In the genomic region with DNA sequence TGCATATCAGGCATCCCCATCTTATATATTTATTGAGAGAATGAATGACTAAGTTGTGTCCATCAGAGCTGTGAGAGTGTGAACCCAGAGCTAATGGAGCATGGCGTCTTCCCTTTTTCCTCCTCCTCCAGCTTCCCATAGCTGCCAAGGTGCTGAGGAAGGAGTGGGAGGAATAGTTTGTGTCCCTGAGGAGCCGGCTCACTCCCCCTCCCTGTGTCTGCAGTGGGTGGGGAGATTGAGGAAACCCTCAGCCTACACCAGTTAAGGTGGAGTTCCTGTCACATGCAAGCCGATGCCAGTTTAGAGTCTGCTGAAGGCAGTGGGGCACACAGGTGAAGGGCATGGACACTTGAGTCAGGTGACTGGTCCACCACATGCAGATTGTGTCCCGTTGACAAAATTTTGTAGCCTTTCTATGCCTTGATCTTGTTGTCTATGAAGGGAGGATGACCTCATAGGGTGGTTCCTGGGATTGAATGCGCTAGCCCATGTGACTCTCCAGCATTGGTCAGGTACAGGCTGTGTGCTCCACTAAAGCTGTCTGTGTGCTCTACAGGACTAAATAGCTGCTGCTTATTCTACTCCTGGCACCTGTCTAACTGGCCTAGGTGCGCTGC, we compare ENCODE assay signal across 8 cellular contexts. TPM values are rescaled to one million over a fixed set of nuclear protein-coding genes. Genes with fewer than 3 reads are reported as not detected.
DNase-seq lines count a peak whose midpoint lies in the region; ATAC-seq lines count a peak whose summit lies in the region.

No MANE protein-coding gene starts in this region.

- no peaks in the 10 kb centered on the region for H3K36me3 Mint-ChIP-seq in activated CD8-positive, alpha-beta memory T cell treated with anti-CD3 and anti-CD28 coated beads, Interleukin-2, amount 10 ng/mL, durations not matched to agents 7 days and 5 days
- peaks cover 42% of the 10 kb centered on the region for H3K36me3 Mint-ChIP-seq in activated T-helper 17 cell treated with anti-CD3 and anti-CD28 coated beads, Interleukin-2, amount 50 U/mL, for 72 hours (ENCODE audit: low read depth)
- H3K36me3 Mint-ChIP-seq in immature natural killer cell = peaks cover 0 to 13% (median 4%) of the 10 kb centered on the region in 3 donors

- H3K9me3 Mint-ChIP-seq in activated CD8-positive, alpha-beta memory T cell treated with anti-CD3 and anti-CD28 coated beads, Interleukin-2, amount 10 ng/mL, durations not matched to agents 7 days and 5 days (ENCODE audit: low read depth) = no peaks in the 10 kb centered on the region
- H3K9me3 Mint-ChIP-seq in activated T-helper 17 cell treated with anti-CD3 and anti-CD28 coated beads, Interleukin-2, amount 50 U/mL, for 72 hours = no peaks in the 10 kb centered on the region
- no peaks in the 10 kb centered on the region for H3K9me3 Mint-ChIP-seq in immature natural killer cell
- no peaks in the 10 kb centered on the region for H3K9me3 Mint-ChIP-seq in stimulated activated naive CD8-positive, alpha-beta T cell treated with anti-CD3 and anti-CD28 coated beads, Interleukin-15, amount 100 ng/mL, for 72 hours

- no peak for DNase-seq in activated CD8-positive, alpha-beta memory T cell treated with anti-CD3 and anti-CD28 coated beads, Interleukin-2, amount 10 ng/mL, durations not matched to agents 7 days and 5 days
- DNase-seq in activated CD8-positive, alpha-beta memory T cell treated with anti-CD3 and anti-CD28 coated beads, Interleukin-2, amount 50 U/mL, for 4 hours = no peak
- no peak for DNase-seq in immature natural killer cell
- no peak for DNase-seq in stimulated activated naive CD8-positive, alpha-beta T cell treated with anti-CD3 and anti-CD28 coated beads, Interleukin-15, amount 100 ng/mL, for 72 hours
- no peak for DNase-seq in GM03348 (ENCODE audit: low spot score)
- no peak for DNase-seq in NCI-H2107 (lab: John Stamatoyannopoulos, UW)

- no peak overlapping the region for H3K27ac Mint-ChIP-seq in activated CD8-positive, alpha-beta memory T cell treated with anti-CD3 and anti-CD28 coated beads, Interleukin-2, amount 10 ng/mL, durations not matched to agents 7 days and 5 days
- peak overlapping the region; percentile 44 for H3K27ac Mint-ChIP-seq in activated T-helper 17 cell treated with anti-CD3 and anti-CD28 coated beads, Interleukin-2, amount 50 U/mL, for 72 hours
- H3K27ac Mint-ChIP-seq in immature natural killer cell = peak overlapping the region in 4 of 6 donors; percentile 28 to 84 (median 64)
- peak overlapping the region; percentile 42 to 45 for H3K27ac Mint-ChIP-seq in stimulated activated naive CD8-positive, alpha-beta T cell treated with anti-CD3 and anti-CD28 coated beads, Interleukin-15, amount 100 ng/mL, for 72 hours

- H3K27me3 Mint-ChIP-seq in activated CD8-positive, alpha-beta memory T cell treated with anti-CD3 and anti-CD28 coated beads, Interleukin-2, amount 10 ng/mL, durations not matched to agents 7 days and 5 days = no peaks in the 10 kb centered on the region
- H3K27me3 Mint-ChIP-seq in activated T-helper 17 cell treated with anti-CD3 and anti-CD28 coated beads, Interleukin-2, amount 50 U/mL, for 72 hours = no peaks in the 10 kb centered on the region
- peaks cover 0 to 1% (median 0%) of the 10 kb centered on the region in 3 donors for H3K27me3 Mint-ChIP-seq in immature natural killer cell (ENCODE audit: low read depth in 3 of 3)
- H3K27me3 Mint-ChIP-seq in stimulated activated naive CD8-positive, alpha-beta T cell treated with anti-CD3 and anti-CD28 coated beads, Interleukin-15, amount 100 ng/mL, for 72 hours = no peaks in the 10 kb centered on the region

- H3K4me3 Mint-ChIP-seq in activated CD8-positive, alpha-beta memory T cell treated with anti-CD3 and anti-CD28 coated beads, Interleukin-2, amount 10 ng/mL, durations not matched to agents 7 days and 5 days = no peak overlapping the region
- peak overlapping the region; percentile 32 for H3K4me3 Mint-ChIP-seq in activated T-helper 17 cell treated with anti-CD3 and anti-CD28 coated beads, Interleukin-2, amount 50 U/mL, for 72 hours
- peak overlapping the region in 3 of 5 donors; percentile 29 to 37 (median 31) for H3K4me3 Mint-ChIP-seq in immature natural killer cell
- peak overlapping the region in 1 of 2 donors; percentile 27 for H3K4me3 Mint-ChIP-seq in stimulated activated naive CD8-positive, alpha-beta T cell treated with anti-CD3 and anti-CD28 coated beads, Interleukin-15, amount 100 ng/mL, for 72 hours

- CTCF ChIA-PET in activated CD8-positive, alpha-beta memory T cell treated with anti-CD3 and anti-CD28 coated beads, Interleukin-2, amount 10 ng/mL, durations not matched to agents 7 days and 5 days (lab: Charles Lee) = no interaction called here

- ATAC-seq in activated CD8-positive, alpha-beta memory T cell treated with anti-CD3 and anti-CD28 coated beads, Interleukin-2, amount 10 ng/mL, durations not matched to agents 7 days and 5 days = peak; percentile 27
- ATAC-seq in activated T-helper 17 cell treated with anti-CD3 and anti-CD28 coated beads, Interleukin-2, amount 50 U/mL, for 72 hours (replicated peaks) = peak; percentile 77
- ATAC-seq in stimulated activated naive CD8-positive, alpha-beta T cell treated with anti-CD3 and anti-CD28 coated beads, Interleukin-15, amount 100 ng/mL, for 72 hours = peak; percentile 80
- ATAC-seq in GM21723 (IDR thresholded peaks at IDR 0.05; ENCODE audit: unreplicated experiment) = no peak

- H3K4me1 Mint-ChIP-seq in activated CD8-positive, alpha-beta memory T cell treated with anti-CD3 and anti-CD28 coated beads, Interleukin-2, amount 10 ng/mL, durations not matched to agents 7 days and 5 days = peaks cover 10% of the 10 kb centered on the region
- H3K4me1 Mint-ChIP-seq in activated T-helper 17 cell treated with anti-CD3 and anti-CD28 coated beads, Interleukin-2, amount 50 U/mL, for 72 hours = peaks cover 30% of the 10 kb centered on the region
- peaks cover 42 to 43% of the 10 kb centered on the region in 2 donors for H3K4me1 Mint-ChIP-seq in immature natural killer cell
- H3K4me1 Mint-ChIP-seq in stimulated activated naive CD8-positive, alpha-beta T cell treated with anti-CD3 and anti-CD28 coated beads, Interleukin-15, amount 100 ng/mL, for 72 hours = peaks cover 49% of the 10 kb centered on the region

RNA-seq across cellular contexts. Expression of gene GPI, which starts 47.6 kb away (rescaled TPM):
- 100 to 1,000 TPM; 501 to 600 TPM for total RNA-seq in activated CD8-positive, alpha-beta memory T cell treated with anti-CD3 and anti-CD28 coated beads, Interleukin-2, amount 10 ng/mL, durations not matched to agents 7 days and 5 days
- 1,000 to 10,000 TPM in 1 of 2 donors, 100 to 1,000 TPM in 1; 862 to 1,104 TPM for total RNA-seq in activated T-helper 17 cell treated with anti-CD3 and anti-CD28 coated beads, Interleukin-2, amount 50 U/mL, for 72 hours
- 100 to 1,000 TPM; 112 to 161 (median 143) TPM for polyA plus RNA-seq in immature natural killer cell
